Comparison of ENCODE assay signal across 2 cellular contexts in genomic region chr13:77514336-77514726, GRCh38.
TF ChIP-seq lines count a peak whose summit lies in the region.

No MANE protein-coding gene starts in this region.

TF ChIP-seq in GM23338, 12 proteins besides CTCF, POLR2A, EP300 and RAD21:
- TF ChIP-seq ZNF114 (CRISPR knock-in tag; IDR thresholded peaks at IDR 0.05) (no peak), STAT1 (IDR thresholded peaks at IDR 0.05; ENCODE audit: unreplicated experiment) (no peak), POLR2AphosphoS5 (IDR thresholded peaks at IDR 0.05; ENCODE audit: low read depth) (no peak), EZH2 (IDR thresholded peaks at IDR 0.05; ENCODE audit: low read depth, unreplicated experiment) (no peak), CREB1 (CRISPR knock-in tag; IDR thresholded peaks at IDR 0.05; ENCODE audit: low read depth) (no peak), NANOG (IDR thresholded peaks at IDR 0.05; ENCODE audit: borderline replicate concordance) (no peak), ZNF462 (CRISPR knock-in tag; IDR thresholded peaks at IDR 0.05) (no peak), ZNF331 (CRISPR knock-in tag; IDR thresholded peaks at IDR 0.05; ENCODE audit: low read depth) (no peak), EZH2phosphoT487 (IDR thresholded peaks at IDR 0.05; ENCODE audit: unreplicated experiment) (no peak), REST (IDR thresholded peaks at IDR 0.05; ENCODE audit: unreplicated experiment) (no peak), ETS1 (IDR thresholded peaks at IDR 0.05) (no peak), JUNB (IDR thresholded peaks at IDR 0.05; ENCODE audit: unreplicated experiment) (no peak)

TF ChIP-seq in SK-N-SH, 30 proteins besides CTCF, POLR2A, EP300 and RAD21:
- no peak for TF ChIP-seq ZBTB33 (IDR thresholded peaks at IDR 0.05; ENCODE audit: borderline replicate concordance, low read depth)
